3 cellular contexts compared by ENCODE assay signal in the genomic region with DNA sequence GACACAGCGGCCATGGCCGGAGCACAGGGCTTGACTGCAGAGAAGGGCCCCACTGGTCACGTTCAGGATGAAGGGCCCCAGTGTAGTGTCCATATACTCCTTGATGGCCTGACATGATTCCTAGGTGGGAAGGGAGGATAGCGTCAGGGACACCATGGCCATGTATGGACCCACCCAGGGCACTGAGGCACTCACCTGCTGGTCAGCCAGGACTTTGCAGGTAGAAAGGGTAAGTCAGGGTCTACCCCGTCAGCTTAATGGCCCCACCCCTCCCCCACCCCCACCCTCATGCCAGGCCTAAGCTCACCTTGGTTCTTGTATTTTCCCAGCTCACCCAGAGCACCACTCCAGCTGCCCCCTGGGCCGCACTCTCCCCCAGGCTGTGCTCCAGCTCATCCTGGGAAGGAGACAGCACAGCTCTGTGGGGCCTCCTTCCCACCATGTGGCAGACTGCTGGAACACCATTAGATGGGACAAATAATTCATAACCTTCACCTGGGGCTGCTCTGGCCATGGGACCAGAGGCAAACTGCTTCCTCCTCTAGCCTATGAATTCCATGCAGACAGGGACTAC.
A peak's percentile ranks its signal among the peaks of the same experiment; 100 is the strongest.
TF ChIP-seq lines count a peak whose summit lies in the region.

No MANE protein-coding gene starts in this region.

TF ChIP-seq in SK-N-SH, 30 proteins besides CTCF, POLR2A, EP300 and RAD21:
- no peak for TF ChIP-seq RFX5 (IDR thresholded peaks at IDR 0.05; ENCODE audit: low read length)
- no peak for TF ChIP-seq MEF2A (IDR thresholded peaks at IDR 0.05; ENCODE audit: borderline replicate concordance, low read depth)
- no peak for TF ChIP-seq FOSL2 (IDR thresholded peaks at IDR 0.05; ENCODE audit: borderline replicate concordance, low read depth)
- TF ChIP-seq IRF3 (IDR thresholded peaks at IDR 0.05; ENCODE audit: low read depth, low read length), result no peak
- TF ChIP-seq FOXJ3 (CRISPR knock-in tag; IDR thresholded peaks at IDR 0.05), result no peak
- TF ChIP-seq SMC3 (IDR thresholded peaks at IDR 0.05; ENCODE audit: low read depth, low read length), result no peak
- no peak for TF ChIP-seq NFIC (IDR thresholded peaks at IDR 0.05; ENCODE audit: borderline replicate concordance)
- no peak for TF ChIP-seq RXRA (IDR thresholded peaks at IDR 0.05; ENCODE audit: borderline replicate concordance, low read depth)
- TF ChIP-seq, protein P1, sequence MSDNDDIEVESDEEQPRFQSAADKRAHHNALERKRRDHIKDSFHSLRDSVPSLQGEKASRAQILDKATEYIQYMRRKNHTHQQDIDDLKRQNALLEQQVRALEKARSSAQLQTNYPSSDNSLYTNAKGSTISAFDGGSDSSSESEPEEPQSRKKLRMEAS (IDR thresholded peaks at IDR 0.05; ENCODE audit: low read depth), result no peak

TF ChIP-seq in SK-N-SH treated with all-trans-retinoic acid at 6 μM for 48 hours, 23 proteins besides CTCF, POLR2A, EP300 and RAD21:
- no peak for TF ChIP-seq ISL1 (CRISPR knock-in tag; IDR thresholded peaks at IDR 0.05)
- TF ChIP-seq, protein P2, sequence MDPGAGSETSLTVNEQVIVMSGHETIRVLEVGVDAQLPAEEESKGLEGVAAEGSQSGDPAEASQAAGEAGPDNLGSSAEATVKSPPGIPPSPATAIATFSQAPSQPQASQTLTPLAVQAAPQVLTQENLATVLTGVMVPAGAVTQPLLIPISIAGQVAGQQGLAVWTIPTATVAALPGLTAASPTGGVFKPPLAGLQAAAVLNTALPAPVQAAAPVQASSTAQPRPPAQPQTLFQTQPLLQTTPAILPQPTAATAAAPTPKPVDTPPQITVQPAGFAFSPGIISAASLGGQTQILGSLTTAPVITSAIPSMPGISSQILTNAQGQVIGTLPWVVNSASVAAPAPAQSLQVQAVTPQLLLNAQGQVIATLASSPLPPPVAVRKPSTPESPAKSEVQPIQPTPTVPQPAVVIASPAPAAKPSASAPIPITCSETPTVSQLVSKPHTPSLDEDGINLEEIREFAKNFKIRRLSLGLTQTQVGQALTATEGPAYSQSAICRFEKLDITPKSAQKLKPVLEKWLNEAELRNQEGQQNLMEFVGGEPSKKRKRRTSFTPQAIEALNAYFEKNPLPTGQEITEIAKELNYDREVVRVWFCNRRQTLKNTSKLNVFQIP (CRISPR knock-in tag; IDR thresholded peaks at IDR 0.05; ENCODE audit: borderline replicate concordance, low read depth), result no peak
- no peak for TF ChIP-seq ZFP3 (CRISPR knock-in tag; IDR thresholded peaks at IDR 0.05)
- TF ChIP-seq, protein P3, sequence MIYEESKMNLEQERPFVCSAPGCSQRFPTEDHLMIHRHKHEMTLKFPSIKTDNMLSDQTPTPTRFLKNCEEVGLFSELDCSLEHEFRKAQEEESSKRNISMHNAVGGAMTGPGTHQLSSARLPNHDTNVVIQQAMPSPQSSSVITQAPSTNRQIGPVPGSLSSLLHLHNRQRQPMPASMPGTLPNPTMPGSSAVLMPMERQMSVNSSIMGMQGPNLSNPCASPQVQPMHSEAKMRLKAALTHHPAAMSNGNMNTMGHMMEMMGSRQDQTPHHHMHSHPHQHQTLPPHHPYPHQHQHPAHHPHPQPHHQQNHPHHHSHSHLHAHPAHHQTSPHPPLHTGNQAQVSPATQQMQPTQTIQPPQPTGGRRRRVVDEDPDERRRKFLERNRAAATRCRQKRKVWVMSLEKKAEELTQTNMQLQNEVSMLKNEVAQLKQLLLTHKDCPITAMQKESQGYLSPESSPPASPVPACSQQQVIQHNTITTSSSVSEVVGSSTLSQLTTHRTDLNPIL (CRISPR knock-in tag; IDR thresholded peaks at IDR 0.05; ENCODE audit: low read depth), result no peak
- TF ChIP-seq BACH2 (CRISPR knock-in tag; IDR thresholded peaks at IDR 0.05; ENCODE audit: borderline replicate concordance), result no peak
- TF ChIP-seq ZNF565 (CRISPR knock-in tag; conservative IDR thresholded peaks at IDR 0.05; ENCODE audit: low read depth), result no peak

TF ChIP-seq in HepG2, 621 proteins besides CTCF, POLR2A, EP300 and RAD21:
- TF ChIP-seq HOXA7 (CRISPR knock-in tag; IDR thresholded peaks at IDR 0.05) (no peak), BRF2 (CRISPR knock-in tag; IDR thresholded peaks at IDR 0.05) (no peak), RXRA (CRISPR knock-in tag; IDR thresholded peaks at IDR 0.05) (no peak), ZNF777 (CRISPR knock-in tag; IDR thresholded peaks at IDR 0.05) (no peak), ISX (CRISPR knock-in tag; conservative IDR thresholded peaks at IDR 0.05) (no peak), ZNF33B (CRISPR knock-in tag; IDR thresholded peaks at IDR 0.05) (no peak), SPEN (CRISPR knock-in tag; IDR thresholded peaks at IDR 0.05; ENCODE audit: low read depth) (no peak), RBM22 (optimal IDR thresholded peaks at IDR 0.05; ENCODE audit: low read length) (no peak), CHD4 (IDR thresholded peaks at IDR 0.05; ENCODE audit: borderline replicate concordance, low read length) (no peak), NFYC (CRISPR knock-in tag; IDR thresholded peaks at IDR 0.05) (no peak), YEATS4 (CRISPR knock-in tag; IDR thresholded peaks at IDR 0.05; ENCODE audit: borderline replicate concordance) (no peak), MTF2 (CRISPR knock-in tag; IDR thresholded peaks at IDR 0.05; ENCODE audit: borderline replicate concordance) (no peak), NR3C1 (CRISPR knock-in tag; IDR thresholded peaks at IDR 0.05) (no peak), CHCHD3 (CRISPR knock-in tag; IDR thresholded peaks at IDR 0.05) (no peak), FOXO4 (CRISPR knock-in tag; conservative IDR thresholded peaks at IDR 0.05) (0 out of 2 replicates have a peak, but pooled peaks have one; percentile 52), JUND (CRISPR knock-in tag; IDR thresholded peaks at IDR 0.05) (no peak), ZNF687 (CRISPR knock-in tag; IDR thresholded peaks at IDR 0.05) (peak; percentile 49), ZBTB20 (CRISPR knock-in tag; IDR thresholded peaks at IDR 0.05; ENCODE audit: borderline replicate concordance, low read depth) (no peak), TBP (CRISPR knock-in tag; IDR thresholded peaks at IDR 0.05) (no peak), ZNF331 (CRISPR knock-in tag; IDR thresholded peaks at IDR 0.05) (no peak), MIXL1 (CRISPR knock-in tag; IDR thresholded peaks at IDR 0.05) (no peak), ZNF205 (CRISPR knock-in tag; IDR thresholded peaks at IDR 0.05) (no peak), ZBTB33 (CRISPR knock-in tag; IDR thresholded peaks at IDR 0.05) (no peak), ZNF788 (CRISPR knock-in tag; IDR thresholded peaks at IDR 0.05; ENCODE audit: borderline replicate concordance) (0 out of 2 replicates have a peak, but pooled peaks have one; percentile 36), HES4 (CRISPR knock-in tag; IDR thresholded peaks at IDR 0.05; ENCODE audit: borderline replicate concordance) (0 out of 2 replicates have a peak, but pooled peaks have one; percentile 50), KMT2B (CRISPR knock-in tag; IDR thresholded peaks at IDR 0.05) (no peak), PPARG (CRISPR knock-in tag; conservative IDR thresholded peaks at IDR 0.05) (no peak)
- TF ChIP-seq, protein P4, sequence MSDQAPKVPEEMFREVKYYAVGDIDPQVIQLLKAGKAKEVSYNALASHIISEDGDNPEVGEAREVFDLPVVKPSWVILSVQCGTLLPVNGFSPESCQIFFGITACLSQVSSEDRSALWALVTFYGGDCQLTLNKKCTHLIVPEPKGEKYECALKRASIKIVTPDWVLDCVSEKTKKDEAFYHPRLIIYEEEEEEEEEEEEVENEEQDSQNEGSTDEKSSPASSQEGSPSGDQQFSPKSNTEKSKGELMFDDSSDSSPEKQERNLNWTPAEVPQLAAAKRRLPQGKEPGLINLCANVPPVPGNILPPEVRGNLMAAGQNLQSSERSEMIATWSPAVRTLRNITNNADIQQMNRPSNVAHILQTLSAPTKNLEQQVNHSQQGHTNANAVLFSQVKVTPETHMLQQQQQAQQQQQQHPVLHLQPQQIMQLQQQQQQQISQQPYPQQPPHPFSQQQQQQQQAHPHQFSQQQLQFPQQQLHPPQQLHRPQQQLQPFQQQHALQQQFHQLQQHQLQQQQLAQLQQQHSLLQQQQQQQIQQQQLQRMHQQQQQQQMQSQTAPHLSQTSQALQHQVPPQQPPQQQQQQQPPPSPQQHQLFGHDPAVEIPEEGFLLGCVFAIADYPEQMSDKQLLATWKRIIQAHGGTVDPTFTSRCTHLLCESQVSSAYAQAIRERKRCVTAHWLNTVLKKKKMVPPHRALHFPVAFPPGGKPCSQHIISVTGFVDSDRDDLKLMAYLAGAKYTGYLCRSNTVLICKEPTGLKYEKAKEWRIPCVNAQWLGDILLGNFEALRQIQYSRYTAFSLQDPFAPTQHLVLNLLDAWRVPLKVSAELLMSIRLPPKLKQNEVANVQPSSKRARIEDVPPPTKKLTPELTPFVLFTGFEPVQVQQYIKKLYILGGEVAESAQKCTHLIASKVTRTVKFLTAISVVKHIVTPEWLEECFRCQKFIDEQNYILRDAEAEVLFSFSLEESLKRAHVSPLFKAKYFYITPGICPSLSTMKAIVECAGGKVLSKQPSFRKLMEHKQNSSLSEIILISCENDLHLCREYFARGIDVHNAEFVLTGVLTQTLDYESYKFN (CRISPR knock-in tag; conservative IDR thresholded peaks at IDR 0.05), result no peak
